In the genomic region with DNA sequence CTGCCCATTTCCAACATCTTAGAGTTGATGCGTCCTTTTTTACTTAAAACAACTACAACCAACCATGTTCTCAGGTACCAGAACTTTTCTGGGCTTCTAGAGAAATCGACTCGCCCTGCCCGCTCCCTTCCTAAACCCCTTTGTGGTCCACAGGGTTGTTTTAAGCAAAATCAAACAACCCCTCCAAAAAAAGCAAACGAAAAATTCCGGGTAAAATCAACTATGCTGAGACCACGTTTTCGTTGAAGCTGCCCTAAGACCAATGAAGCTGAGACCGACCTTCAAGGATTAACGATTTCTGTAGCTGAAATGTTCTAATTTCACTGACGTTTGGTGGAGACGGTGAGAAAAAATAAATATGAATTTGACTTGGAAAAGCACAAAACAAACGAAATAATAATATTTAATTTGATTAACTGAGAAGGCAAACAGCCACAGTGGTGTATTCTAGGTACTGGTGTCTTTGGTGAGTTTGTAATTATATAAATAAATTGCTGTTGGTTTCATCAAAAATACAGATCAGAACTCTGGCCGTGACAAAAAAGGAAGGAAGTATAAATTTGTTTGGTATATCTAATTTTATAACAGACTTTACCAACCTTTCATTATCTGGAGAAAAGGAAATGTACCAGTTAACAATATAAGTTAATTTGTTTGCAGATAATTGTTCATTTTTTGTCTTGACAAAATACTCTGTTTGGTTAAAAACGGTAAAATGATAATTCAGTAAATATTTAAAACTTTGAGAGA, we compare ENCODE assay signal across 7 cellular contexts. TPM values are rescaled to one million over a fixed set of nuclear protein-coding genes. Genes with fewer than 3 reads are reported as not detected.
DNase-seq lines count a peak whose midpoint lies in the region; ATAC-seq and TF ChIP-seq lines count a peak whose summit lies in the region.

No MANE protein-coding gene starts in this region.

- H3K27ac Mint-ChIP-seq in brain (peak overlapping the region in 4 of 5 experiments; percentile 68 to 94 (median 87)), nephron (peak overlapping the region; percentile 89 to 99 (median 95))

- no peaks in the 10 kb centered on the region for H3K9me3 ChIP-seq in KOPT-K1 (ENCODE audit: insufficient read depth, low read length, poor library complexity, severe bottlenecking)

- no peaks in the 10 kb centered on the region for H3K36me3 ChIP-seq in KOPT-K1 (ENCODE audit: insufficient read depth, low read length)

- H3K27me3 Mint-ChIP-seq in brain (peaks cover 10% of the 10 kb centered on the region), nephron (ENCODE audit: low read depth) (peaks cover 8% of the 10 kb centered on the region)

- TF ChIP-seq CTCF in brain (conservative IDR thresholded peaks at IDR 0.05) (no peak), nephron (IDR thresholded peaks at IDR 0.05; ENCODE audit: unreplicated experiment in 3 of 3) (no peak)

- DNase-seq in EH (ENCODE audit: low read depth), result peak; percentile 46
- DNase-seq in occipital lobe (lab: John Stamatoyannopoulos, UW), result no peak
- no peak for DNase-seq in NCI-H2029 (lab: John Stamatoyannopoulos, UW)

- no peaks in the 10 kb centered on the region for H3K36me3 Mint-ChIP-seq in brain
- H3K36me3 Mint-ChIP-seq in nephron (ENCODE audit: low read depth), result no peaks in the 10 kb centered on the region

- H3K4me3 Mint-ChIP-seq in brain, result peak overlapping the region; percentile 87 to 96 (median 93)
- H3K4me3 Mint-ChIP-seq in nephron, result peak overlapping the region; percentile 93 to 97 (median 94)

- peak overlapping the region; percentile 30 for H3K27ac ChIP-seq in KOPT-K1 (ENCODE audit: low read depth, low read length, poor library complexity, severe bottlenecking)

- peaks cover 47% of the 10 kb centered on the region for H3K4me1 Mint-ChIP-seq in brain
- peaks cover 25% of the 10 kb centered on the region for H3K4me1 Mint-ChIP-seq in nephron

- peaks cover 0 to 2% (median 0%) of the 10 kb centered on the region in 5 experiments for H3K9me3 Mint-ChIP-seq in brain
- no peaks in the 10 kb centered on the region for H3K9me3 Mint-ChIP-seq in nephron

- ATAC-seq in GM19463 (IDR thresholded peaks at IDR 0.05; ENCODE audit: unreplicated experiment), result no peak

RNA-seq across cellular contexts. Expression of a gene that starts 4.7 kb away (rescaled TPM):
- not detected for polyA plus RNA-seq in brain (ENCODE audit: insufficient read depth, low read depth, low replicate concordance)
- total RNA-seq in occipital lobe, result 84.1 TPM

RNA-seq across cellular contexts. Expression of a gene that starts 56.8 kb away (rescaled TPM):
- 23.0 TPM for polyA plus RNA-seq in brain (ENCODE audit: insufficient read depth, low read depth, low replicate concordance)
- 68.0 TPM for total RNA-seq in occipital lobe
